8 cellular contexts compared by ENCODE assay signal in genomic region chr9:124869986-124870560, GRCh38. TPM values are rescaled to one million over a fixed set of nuclear protein-coding genes. Genes with fewer than 3 reads are reported as not detected.
DNase-seq lines count a peak whose midpoint lies in the region; ATAC-seq, FAIRE-seq and TF ChIP-seq lines count a peak whose summit lies in the region.

No MANE protein-coding gene starts in this region.

- intact Hi-C loops in uterus (cut with DNase I; ENCODE audit: low total_unique reads): no loop called here

- H3K4me1 ChIP-seq in NT2/D1 (ENCODE audit: insufficient read depth, insufficient read length): peaks cover 17% of the 10 kb centered on the region
- H3K4me1 ChIP-seq in rectal smooth muscle tissue (ENCODE audit: control insufficient read depth, insufficient read depth, low read length): peaks cover 26% of the 10 kb centered on the region
- peaks cover 0 to 13% of the 10 kb centered on the region in 2 donors for H3K4me1 ChIP-seq in uterus

- H3K36me3 Mint-ChIP-seq in activated T-cell treated with anti-CD3 and anti-CD28 coated beads, Interleukin-2, amount 50 U/mL, for 4 hours (ENCODE audit: insufficient read depth): peaks cover 34% of the 10 kb centered on the region

- H3K36me3 ChIP-seq in NT2/D1 (ENCODE audit: insufficient read depth, insufficient read length, low read length) (peaks cover 61% of the 10 kb centered on the region), rectal smooth muscle tissue (ENCODE audit: control insufficient read depth, insufficient read depth, low read length) (peaks cover 14% of the 10 kb centered on the region), uterus (no peaks in the 10 kb centered on the region)

- no peaks in the 10 kb centered on the region for H3K9me3 ChIP-seq in NT2/D1 (ENCODE audit: insufficient read depth, low read length)
- no peaks in the 10 kb centered on the region for H3K9me3 ChIP-seq in uterus

- no peaks in the 10 kb centered on the region for H3K9me3 Mint-ChIP-seq in activated T-cell treated with anti-CD3 and anti-CD28 coated beads, Interleukin-2, amount 50 U/mL, for 4 hours

- CTCF ChIA-PET in HEK293T (lab: Yijun Ruan, JAX): interaction anchor here (0.6 to 1.5 kb wide), 2 partner anchors 14 to 195 kb away, joined by 3 read pairs; no protein-coding TSS in a partner anchor

- H3K27ac ChIP-seq in rectal smooth muscle tissue (ENCODE audit: low read depth, low read length) (peak overlapping the region; percentile 81), uterus (peak overlapping the region; percentile 83 to 94)

- no peak for TF ChIP-seq POLR2A in uterus (IDR thresholded peaks at IDR 0.05)

- peak; percentile 61 to 62 for ATAC-seq in activated T-cell treated with anti-CD3 and anti-CD28 coated beads, Interleukin-2, amount 50 U/mL, for 4 hours

- H3K27me3 Mint-ChIP-seq in activated T-cell treated with anti-CD3 and anti-CD28 coated beads, Interleukin-2, amount 50 U/mL, for 4 hours (ENCODE audit: low read depth): no peaks in the 10 kb centered on the region

- TF ChIP-seq CTCF in GM13976 (IDR thresholded peaks at IDR 0.05; ENCODE audit: borderline replicate concordance, control extremely low read depth, extremely low read depth, insufficient read depth, missing control alignments): no peak
- no peak for TF ChIP-seq CTCF in fibroblast of villous mesenchyme (IDR thresholded peaks at IDR 0.05; ENCODE audit: insufficient read depth, low read depth, low read length)
- TF ChIP-seq CTCF in uterus (IDR thresholded peaks at IDR 0.05): no peak

- H3K4me3 ChIP-seq in NT2/D1 (ENCODE audit: insufficient read length, low read depth) (peak overlapping the region; percentile 76), fibroblast of villous mesenchyme (ENCODE audit: low read depth, low read length) (peak overlapping the region; percentile 94), rectal smooth muscle tissue (ENCODE audit: low read length) (peak overlapping the region; percentile 68), uterus (peak overlapping the region; percentile 91 to 95)

- H3K27me3 ChIP-seq in NT2/D1 (ENCODE audit: insufficient read depth, insufficient read length) (no peaks in the 10 kb centered on the region), rectal smooth muscle tissue (ENCODE audit: control insufficient read depth, insufficient read depth, low read length) (no peaks in the 10 kb centered on the region), uterus (no peaks in the 10 kb centered on the region)

- DNase-seq in GM13976 (ENCODE audit: low spot score) (peak; percentile 70), HEK293T (ENCODE audit: extremely low spot score) (no peak), NT2/D1 (ENCODE audit: low read depth, low spot score) (no peak), fibroblast of villous mesenchyme (ENCODE audit: low read depth) (peak; percentile 51), uterus (peak in 1 of 2 donors; percentile 46), frontal cortex (ENCODE audit: low spot score in 2 of 2) (no peak)
- peak; percentile 85 for DNase-seq in activated T-cell treated with anti-CD3 and anti-CD28 coated beads, Interleukin-2, amount 50 U/mL, for 4 hours

- H3K9ac ChIP-seq in NT2/D1 (ENCODE audit: insufficient read length, low read depth) (peak overlapping the region; percentile 100), rectal smooth muscle tissue (ENCODE audit: low read length) (peak overlapping the region; percentile 70)

- H3K4me1 Mint-ChIP-seq in activated T-cell treated with anti-CD3 and anti-CD28 coated beads, Interleukin-2, amount 50 U/mL, for 4 hours (ENCODE audit: low read depth): peaks cover 56% of the 10 kb centered on the region

- no peak for FAIRE-seq in frontal cortex (lab: Jason Lieb, UNC)

- in situ Hi-C loops in GM13976 (cut with MboI; ENCODE audit: low sequenced_read_pairs, unreplicated experiment): loop anchor here (25.0 kb wide), 1 partner anchor 492 kb away; no protein-coding TSS in a partner anchor

- H3K4me3 Mint-ChIP-seq in activated T-cell treated with anti-CD3 and anti-CD28 coated beads, Interleukin-2, amount 50 U/mL, for 4 hours: peak overlapping the region; percentile 97

- POLR2A ChIA-PET in HEK293T (lab: Yijun Ruan, JAX): interaction anchor here (1.0 to 1.9 kb wide), 2 partner anchors 10 to 12 kb away, joined by 3 to 8 read pairs; no protein-coding TSS in a partner anchor

TF ChIP-seq in HEK293T, 16 proteins besides CTCF, POLR2A, EP300 and RAD21:
- TF ChIP-seq PKNOX1 (IDR thresholded peaks at IDR 0.05): peak; percentile 32; the same call in 1 of the 2 replicates
- no peak for TF ChIP-seq SP1 (IDR thresholded peaks at IDR 0.05)

RNA-seq across cellular contexts. Expression of gene ARPC5L, which starts 8.1 kb away (rescaled TPM):
- total RNA-seq in activated T-cell treated with anti-CD3 and anti-CD28 coated beads, Interleukin-2, amount 50 U/mL, for 4 hours: 100 to 1,000 TPM; 131 to 146 (median 146) TPM
- total RNA-seq in fibroblast of villous mesenchyme (14.2 TPM in 2 replicates), uterus (10 to 100 TPM in 1 of 4 donors, 1 to 10 TPM in 3; 1.0 to 18.3 (median 5.6) TPM), frontal cortex (10.6 TPM)

RNA-seq across cellular contexts. Expression of gene RPL35, which starts 8.3 kb away (rescaled TPM):
- total RNA-seq in activated T-cell treated with anti-CD3 and anti-CD28 coated beads, Interleukin-2, amount 50 U/mL, for 4 hours: 1,000 to 10,000 TPM; 2,385 to 2,622 (median 2,487) TPM
- 1,727 and 1,986 TPM in 2 replicates for total RNA-seq in fibroblast of villous mesenchyme
- total RNA-seq in uterus: 1,000 to 10,000 TPM in 3 of 4 donors, 100 to 1,000 TPM in 1; 913 to 5,275 (median 2,170) TPM
- total RNA-seq in frontal cortex: 884 TPM

RNA-seq across cellular contexts. Expression of gene WDR38, which starts 16.8 kb away (rescaled TPM):
- not detected for total RNA-seq in activated T-cell treated with anti-CD3 and anti-CD28 coated beads, Interleukin-2, amount 50 U/mL, for 4 hours
- not detected in 2 replicates for total RNA-seq in fibroblast of villous mesenchyme
- 1 to 10 TPM in 1 of 4 donors, under 1 TPM in 1, not detected in 2; 0.79 to 1.9 TPM for total RNA-seq in uterus
- not detected for total RNA-seq in frontal cortex

Comparison
In these comparisons a context has a peak if more than half of its experiments do, and no peak if none do; other contexts are left out.
1. DNase-seq: peak in GM13976 (single experiment), activated T-cell treated with anti-CD3 and anti-CD28 coated beads, Interleukin-2, amount 50 U/mL, for 4 hours (single experiment) and fibroblast of villous mesenchyme (single experiment); none in HEK293T (single experiment), NT2/D1 (single experiment) and frontal cortex (0 of 2).
2. Peak in every context shown above with its lines, with median percentiles within 50 percentile points of each other: H3K4me3 ChIP-seq.